Comparison of ENCODE assay signal across 1 cellular context in the genomic region with DNA sequence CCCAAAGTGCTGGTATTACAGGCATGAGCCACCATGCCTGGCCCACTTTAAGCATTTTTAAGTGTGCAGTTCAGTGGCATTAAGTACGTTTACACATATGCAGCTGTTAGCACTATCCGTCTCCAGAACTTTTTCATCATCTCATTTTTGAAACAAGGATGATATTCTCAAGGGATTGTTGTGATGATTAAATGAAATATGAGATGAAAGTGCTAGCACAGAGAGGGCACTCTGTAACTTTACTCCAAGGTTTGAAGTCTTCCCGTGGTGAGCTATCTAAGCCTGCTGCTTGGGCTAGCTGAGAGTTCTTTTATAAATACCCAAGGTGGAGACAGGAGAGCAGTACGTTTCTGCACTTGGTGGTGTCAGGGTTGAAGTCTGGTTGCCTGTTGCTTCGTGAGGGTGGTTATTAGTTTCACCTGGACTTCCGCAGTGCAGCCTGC.
TF ChIP-seq lines count a peak whose summit lies in the region.

No MANE protein-coding gene starts in this region.

TF ChIP-seq in HEK293, 187 proteins besides CTCF, POLR2A, EP300 and RAD21 (continued from another document and continues in another):
- no peak for TF ChIP-seq ZNF529 (tag by site-specific recombination; IDR thresholded peaks at IDR 0.05; ENCODE audit: insufficient replicate concordance)
- peak; percentile 50; the same call in 1 of the 2 replicates for TF ChIP-seq SP7 (tag by site-specific recombination; IDR thresholded peaks at IDR 0.05)
- TF ChIP-seq ZNF157 (tag by site-specific recombination; IDR thresholded peaks at IDR 0.05), result no peak
- no peak for TF ChIP-seq ZNF701 (tag by site-specific recombination; IDR thresholded peaks at IDR 0.05)
- no peak for TF ChIP-seq ZNF23 (tag by site-specific recombination; IDR thresholded peaks at IDR 0.05; ENCODE audit: borderline replicate concordance)
- no peak for TF ChIP-seq ZNF777 (tag by site-specific recombination; IDR thresholded peaks at IDR 0.05; ENCODE audit: borderline replicate concordance)
- no peak for TF ChIP-seq ZBTB1 (tag by site-specific recombination; IDR thresholded peaks at IDR 0.05)
- no peak for TF ChIP-seq GLIS2 (tag by site-specific recombination; IDR thresholded peaks at IDR 0.05)
- TF ChIP-seq ZNF629 (tag by site-specific recombination; IDR thresholded peaks at IDR 0.05), result no peak
- TF ChIP-seq ZBTB17 (tag by site-specific recombination; IDR thresholded peaks at IDR 0.05), result no peak
- TF ChIP-seq ZNF843 (tag by site-specific recombination; IDR thresholded peaks at IDR 0.05), result no peak
- no peak for TF ChIP-seq ZNF354C (tag by site-specific recombination; IDR thresholded peaks at IDR 0.05; ENCODE audit: borderline replicate concordance, low read depth)
- peak; percentile 59 for TF ChIP-seq ZIC2 (tag by site-specific recombination; IDR thresholded peaks at IDR 0.05)
- TF ChIP-seq ZNF169 (tag by site-specific recombination; IDR thresholded peaks at IDR 0.05), result no peak
- TF ChIP-seq ZNF585B (tag by site-specific recombination; IDR thresholded peaks at IDR 0.05), result no peak
- no peak for TF ChIP-seq ZBTB49 (tag by site-specific recombination; IDR thresholded peaks at IDR 0.05; ENCODE audit: low read depth)
- no peak for TF ChIP-seq ZNF677 (tag by site-specific recombination; IDR thresholded peaks at IDR 0.05)
- TF ChIP-seq KLF1 (tag by site-specific recombination; IDR thresholded peaks at IDR 0.05), result no peak
- no peak for TF ChIP-seq ZNF350 (tag by site-specific recombination; IDR thresholded peaks at IDR 0.05)
- TF ChIP-seq GLI2 (tag by site-specific recombination; IDR thresholded peaks at IDR 0.05; ENCODE audit: borderline replicate concordance, low read depth), result no peak
- TF ChIP-seq ZSCAN18 (tag by site-specific recombination; IDR thresholded peaks at IDR 0.05), result no peak
- TF ChIP-seq ZFHX2 (tag by site-specific recombination; conservative IDR thresholded peaks at IDR 0.05), result no peak
- TF ChIP-seq ZNF19 (tag by site-specific recombination; IDR thresholded peaks at IDR 0.05; ENCODE audit: low read depth), result no peak
- no peak for TF ChIP-seq TCF7L2 (IDR thresholded peaks at IDR 0.05; ENCODE audit: borderline replicate concordance, low read depth, low read length)
- TF ChIP-seq HIC1 (tag by site-specific recombination; IDR thresholded peaks at IDR 0.05), result 0 out of 2 replicates have a peak, but pooled peaks have one; percentile 18
- TF ChIP-seq ZNF544 (tag by site-specific recombination; IDR thresholded peaks at IDR 0.05), result no peak
- TF ChIP-seq SCRT2 (tag by site-specific recombination; IDR thresholded peaks at IDR 0.05), result peak; percentile 54; the same call in 1 of the 2 replicates
- TF ChIP-seq ZNF335 (tag by site-specific recombination; conservative IDR thresholded peaks at IDR 0.05), result no peak
- TF ChIP-seq, protein P1, sequence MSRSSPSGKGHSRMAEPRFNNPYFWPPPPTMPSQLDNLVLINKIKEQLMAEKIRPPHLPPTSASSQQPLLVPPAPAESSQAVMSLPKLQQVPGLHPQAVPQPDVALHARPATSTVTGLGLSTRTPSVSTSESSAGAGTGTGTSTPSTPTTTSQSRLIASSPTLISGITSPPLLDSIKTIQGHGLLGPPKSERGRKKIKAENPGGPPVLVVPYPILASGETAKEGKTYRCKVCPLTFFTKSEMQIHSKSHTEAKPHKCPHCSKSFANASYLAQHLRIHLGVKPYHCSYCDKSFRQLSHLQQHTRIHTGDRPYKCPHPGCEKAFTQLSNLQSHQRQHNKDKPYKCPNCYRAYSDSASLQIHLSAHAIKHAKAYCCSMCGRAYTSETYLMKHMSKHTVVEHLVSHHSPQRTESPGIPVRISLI (tag by site-specific recombination; IDR thresholded peaks at IDR 0.05), result no peak
- no peak for TF ChIP-seq ZNF239 (tag by site-specific recombination; IDR thresholded peaks at IDR 0.05)
- no peak for TF ChIP-seq ZNF707 (tag by site-specific recombination; IDR thresholded peaks at IDR 0.05)
- no peak for TF ChIP-seq ZNF248 (tag by site-specific recombination; IDR thresholded peaks at IDR 0.05)
- TF ChIP-seq ZNF341 (tag by site-specific recombination; IDR thresholded peaks at IDR 0.05; ENCODE audit: low read depth), result no peak
- TF ChIP-seq ZNF776 (tag by site-specific recombination; IDR thresholded peaks at IDR 0.05; ENCODE audit: borderline replicate concordance), result no peak
- peak; percentile 31; the same call in 1 of the 2 replicates for TF ChIP-seq ZNF391 (tag by site-specific recombination; IDR thresholded peaks at IDR 0.05; ENCODE audit: borderline replicate concordance, low read depth)
- TF ChIP-seq, protein P2, sequence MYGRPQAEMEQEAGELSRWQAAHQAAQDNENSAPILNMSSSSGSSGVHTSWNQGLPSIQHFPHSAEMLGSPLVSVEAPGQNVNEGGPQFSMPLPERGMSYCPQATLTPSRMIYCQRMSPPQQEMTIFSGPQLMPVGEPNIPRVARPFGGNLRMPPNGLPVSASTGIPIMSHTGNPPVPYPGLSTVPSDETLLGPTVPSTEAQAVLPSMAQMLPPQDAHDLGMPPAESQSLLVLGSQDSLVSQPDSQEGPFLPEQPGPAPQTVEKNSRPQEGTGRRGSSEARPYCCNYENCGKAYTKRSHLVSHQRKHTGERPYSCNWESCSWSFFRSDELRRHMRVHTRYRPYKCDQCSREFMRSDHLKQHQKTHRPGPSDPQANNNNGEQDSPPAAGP (tag by site-specific recombination; IDR thresholded peaks at IDR 0.05), result no peak
- TF ChIP-seq SCRT1 (tag by site-specific recombination; IDR thresholded peaks at IDR 0.05; ENCODE audit: borderline replicate concordance), result 0 out of 2 replicates have a peak, but pooled peaks have one; percentile 27
- TF ChIP-seq FEZF1 (tag by site-specific recombination; IDR thresholded peaks at IDR 0.05), result no peak
- no peak for TF ChIP-seq MEIS1 (CRISPR knock-in tag; IDR thresholded peaks at IDR 0.05; ENCODE audit: borderline replicate concordance)
- TF ChIP-seq, protein P3, sequence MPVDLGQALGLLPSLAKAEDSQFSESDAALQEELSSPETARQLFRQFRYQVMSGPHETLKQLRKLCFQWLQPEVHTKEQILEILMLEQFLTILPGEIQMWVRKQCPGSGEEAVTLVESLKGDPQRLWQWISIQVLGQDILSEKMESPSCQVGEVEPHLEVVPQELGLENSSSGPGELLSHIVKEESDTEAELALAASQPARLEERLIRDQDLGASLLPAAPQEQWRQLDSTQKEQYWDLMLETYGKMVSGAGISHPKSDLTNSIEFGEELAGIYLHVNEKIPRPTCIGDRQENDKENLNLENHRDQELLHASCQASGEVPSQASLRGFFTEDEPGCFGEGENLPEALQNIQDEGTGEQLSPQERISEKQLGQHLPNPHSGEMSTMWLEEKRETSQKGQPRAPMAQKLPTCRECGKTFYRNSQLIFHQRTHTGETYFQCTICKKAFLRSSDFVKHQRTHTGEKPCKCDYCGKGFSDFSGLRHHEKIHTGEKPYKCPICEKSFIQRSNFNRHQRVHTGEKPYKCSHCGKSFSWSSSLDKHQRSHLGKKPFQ (tag by site-specific recombination; IDR thresholded peaks at IDR 0.05), result no peak
- no peak for TF ChIP-seq SP3 (tag by site-specific recombination; IDR thresholded peaks at IDR 0.05)
- TF ChIP-seq, protein P4, sequence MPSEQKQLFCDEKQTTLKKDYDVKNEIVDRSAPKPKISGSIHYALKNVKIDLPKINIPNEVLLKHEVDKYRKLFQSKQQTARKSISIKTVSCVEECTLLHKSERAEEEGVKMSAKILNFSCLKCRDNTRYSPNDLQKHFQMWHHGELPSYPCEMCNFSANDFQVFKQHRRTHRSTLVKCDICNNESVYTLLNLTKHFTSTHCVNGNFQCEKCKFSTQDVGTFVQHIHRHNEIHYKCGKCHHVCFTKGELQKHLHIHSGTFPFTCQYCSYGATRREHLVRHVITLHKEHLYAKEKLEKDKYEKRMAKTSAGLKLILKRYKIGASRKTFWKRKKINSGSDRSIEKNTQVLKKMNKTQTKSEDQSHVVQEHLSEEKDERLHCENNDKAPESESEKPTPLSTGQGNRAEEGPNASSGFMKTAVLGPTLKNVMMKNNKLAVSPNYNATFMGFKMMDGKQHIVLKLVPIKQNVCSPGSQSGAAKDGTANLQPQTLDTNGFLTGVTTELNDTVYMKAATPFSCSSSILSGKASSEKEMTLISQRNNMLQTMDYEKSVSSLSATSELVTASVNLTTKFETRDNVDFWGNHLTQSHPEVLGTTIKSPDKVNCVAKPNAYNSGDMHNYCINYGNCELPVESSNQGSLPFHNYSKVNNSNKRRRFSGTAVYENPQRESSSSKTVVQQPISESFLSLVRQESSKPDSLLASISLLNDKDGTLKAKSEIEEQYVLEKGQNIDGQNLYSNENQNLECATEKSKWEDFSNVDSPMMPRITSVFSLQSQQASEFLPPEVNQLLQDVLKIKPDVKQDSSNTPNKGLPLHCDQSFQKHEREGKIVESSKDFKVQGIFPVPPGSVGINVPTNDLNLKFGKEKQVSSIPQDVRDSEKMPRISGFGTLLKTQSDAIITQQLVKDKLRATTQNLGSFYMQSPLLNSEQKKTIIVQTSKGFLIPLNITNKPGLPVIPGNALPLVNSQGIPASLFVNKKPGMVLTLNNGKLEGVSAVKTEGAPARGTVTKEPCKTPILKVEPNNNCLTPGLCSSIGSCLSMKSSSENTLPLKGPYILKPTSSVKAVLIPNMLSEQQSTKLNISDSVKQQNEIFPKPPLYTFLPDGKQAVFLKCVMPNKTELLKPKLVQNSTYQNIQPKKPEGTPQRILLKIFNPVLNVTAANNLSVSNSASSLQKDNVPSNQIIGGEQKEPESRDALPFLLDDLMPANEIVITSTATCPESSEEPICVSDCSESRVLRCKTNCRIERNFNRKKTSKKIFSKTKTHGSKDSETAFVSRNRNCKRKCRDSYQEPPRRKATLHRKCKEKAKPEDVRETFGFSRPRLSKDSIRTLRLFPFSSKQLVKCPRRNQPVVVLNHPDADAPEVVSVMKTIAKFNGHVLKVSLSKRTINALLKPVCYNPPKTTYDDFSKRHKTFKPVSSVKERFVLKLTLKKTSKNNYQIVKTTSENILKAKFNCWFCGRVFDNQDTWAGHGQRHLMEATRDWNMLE (tag by site-specific recombination; conservative IDR thresholded peaks at IDR 0.05; ENCODE audit: low read depth), result no peak
- no peak for TF ChIP-seq ZSCAN5A (tag by site-specific recombination; IDR thresholded peaks at IDR 0.05)
- TF ChIP-seq ZNF670 (tag by site-specific recombination; IDR thresholded peaks at IDR 0.05; ENCODE audit: low read depth), result no peak
- TF ChIP-seq ZBTB8A (tag by site-specific recombination; IDR thresholded peaks at IDR 0.05), result no peak
- no peak; the same call in 1 of the 2 replicates for TF ChIP-seq ZSCAN23 (tag by site-specific recombination; IDR thresholded peaks at IDR 0.05)
- TF ChIP-seq ZNF223 (tag by site-specific recombination; IDR thresholded peaks at IDR 0.05), result no peak
- no peak for TF ChIP-seq ZNF660 (tag by site-specific recombination; IDR thresholded peaks at IDR 0.05)
- no peak for TF ChIP-seq ZNF274 (IDR thresholded peaks at IDR 0.05; ENCODE audit: low read length)
- TF ChIP-seq ZNF274 (tag by site-specific recombination; IDR thresholded peaks at IDR 0.05; ENCODE audit: borderline replicate concordance), result no peak
- TF ChIP-seq ZNF830 (tag by site-specific recombination; IDR thresholded peaks at IDR 0.05; ENCODE audit: low read depth), result no peak
- peak; percentile 10; the same call in 1 of the 2 replicates for TF ChIP-seq ZNF24 (tag by site-specific recombination; IDR thresholded peaks at IDR 0.05)
- no peak for TF ChIP-seq ZNF514 (tag by site-specific recombination; IDR thresholded peaks at IDR 0.05)
